1 cellular context compared by ENCODE assay signal in the genomic region with DNA sequence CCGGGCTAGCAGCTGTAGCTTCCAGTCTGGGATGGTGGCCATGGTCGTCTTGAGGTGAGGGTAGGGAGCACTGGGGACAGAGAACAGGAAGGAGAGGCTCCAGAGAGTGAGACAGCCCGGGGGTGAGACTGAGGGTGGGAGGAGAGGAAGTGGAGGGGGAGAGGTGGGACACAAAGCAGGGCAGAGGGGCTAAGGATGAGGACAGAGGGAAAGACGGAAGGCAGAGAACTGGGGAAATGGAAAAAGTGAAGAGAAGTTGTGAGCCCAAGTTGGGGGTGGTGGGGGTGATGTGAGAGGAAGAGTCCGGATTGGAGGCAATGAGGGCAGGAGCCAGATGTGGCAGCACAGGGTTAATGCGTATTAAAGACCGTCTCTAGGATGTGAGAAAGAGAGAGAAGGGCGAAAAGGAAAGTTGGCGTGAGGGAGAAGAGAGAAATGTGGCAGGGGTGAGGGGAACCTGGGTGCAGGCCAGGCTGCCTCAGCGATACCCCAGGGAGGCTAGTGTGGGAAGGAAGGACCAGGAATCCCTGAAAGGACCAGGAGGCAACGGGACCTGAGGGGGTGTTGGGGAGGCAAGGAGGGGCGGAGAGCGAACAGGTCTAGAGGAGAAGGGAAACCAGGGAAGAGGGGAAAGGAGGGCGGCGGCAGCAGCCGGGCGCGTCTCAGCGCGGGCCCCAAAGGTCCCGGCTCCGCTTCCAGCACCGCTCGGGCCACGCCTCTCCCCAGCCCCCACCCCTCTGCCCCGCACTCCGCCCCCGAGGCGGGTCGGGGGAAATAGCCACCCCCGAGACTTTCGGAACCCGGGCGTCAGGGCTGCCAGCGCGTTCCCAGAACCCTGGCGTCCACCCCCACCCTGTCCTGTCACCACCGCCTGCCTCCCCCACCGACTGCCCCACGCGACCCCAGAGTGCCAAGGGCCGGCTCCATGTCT.
TF ChIP-seq lines count a peak whose summit lies in the region.

Gene PPP1R18 (minus strand): TSS at position 669 of the 931 bp plus-strand sequence. CDS start 627 bp downstream, at position 42.

TF ChIP-seq in K562, 482 proteins besides CTCF, POLR2A, EP300 and RAD21 (continued from another document and continues in another):
- TF ChIP-seq THRB (CRISPR knock-in tag; conservative IDR thresholded peaks at IDR 0.05) (peak; percentile 82; the same call in 1 of the 2 replicates), BRD4 (IDR thresholded peaks at IDR 0.05) (no peak), NFXL1 (CRISPR knock-in tag; IDR thresholded peaks at IDR 0.05) (no peak), NR2C1 (IDR thresholded peaks at IDR 0.05) (no peak), NR2C1 (tag; IDR thresholded peaks at IDR 0.05) (no peak), SMAD3 (CRISPR knock-in tag; conservative IDR thresholded peaks at IDR 0.05) (no peak), ARID1B (IDR thresholded peaks at IDR 0.05) (peak; percentile 44), FUS (optimal IDR thresholded peaks at IDR 0.05; ENCODE audit: low read depth, low read length) (no peak), PRDM10 (IDR thresholded peaks at IDR 0.05; ENCODE audit: partially characterized antibody) (peak; percentile 82), HDAC6 (IDR thresholded peaks at IDR 0.05; ENCODE audit: low read depth, low read length) (no peak), TAF15 (IDR thresholded peaks at IDR 0.05; ENCODE audit: low read depth, low read length) (no peak), ZBTB49 (CRISPR knock-in tag; IDR thresholded peaks at IDR 0.05; ENCODE audit: borderline replicate concordance) (no peak), HDGF (IDR thresholded peaks at IDR 0.05) (peak; percentile 99), ZC3H8 (IDR thresholded peaks at IDR 0.05) (no peak), NFE2L1 (tag; IDR thresholded peaks at IDR 0.05; ENCODE audit: borderline replicate concordance, low read depth) (no peak), SIX5 (IDR thresholded peaks at IDR 0.05; ENCODE audit: borderline replicate concordance in 1 of 2, insufficient read depth in 1 of 2, low read depth in 1 of 2, low read length in 2 of 2) (no peak), NR3C1 (CRISPR knock-in tag; IDR thresholded peaks at IDR 0.05) (no peak), ETV5 (CRISPR knock-in tag; IDR thresholded peaks at IDR 0.05; ENCODE audit: low read depth) (no peak), PRPF4 (IDR thresholded peaks at IDR 0.05; ENCODE audit: insufficient read depth, low read depth, low read length, poor library complexity, severe bottlenecking) (no peak), CHD4 (IDR thresholded peaks at IDR 0.05; ENCODE audit: insufficient read depth, insufficient replicate concordance, low read depth, low read length, poor library complexity, severe bottlenecking) (peak; percentile 11), DLX4 (CRISPR knock-in tag; IDR thresholded peaks at IDR 0.05) (no peak), ZFPM2 (CRISPR knock-in tag; IDR thresholded peaks at IDR 0.05) (peak; percentile 54; the same call in 1 of the 2 replicates), EP400 (IDR thresholded peaks at IDR 0.05) (no peak), CCAR2 (IDR thresholded peaks at IDR 0.05; ENCODE audit: low read depth, low read length) (no peak), MXI1 (IDR thresholded peaks at IDR 0.05; ENCODE audit: low read depth, low read length) (peak; percentile 25; the same call in 1 of the 2 replicates), TRIM24 (IDR thresholded peaks at IDR 0.05) (peak in 1 of 2 experiments; percentile 58; a peak in 2 of 4 replicates)
- TF ChIP-seq, protein P1, sequence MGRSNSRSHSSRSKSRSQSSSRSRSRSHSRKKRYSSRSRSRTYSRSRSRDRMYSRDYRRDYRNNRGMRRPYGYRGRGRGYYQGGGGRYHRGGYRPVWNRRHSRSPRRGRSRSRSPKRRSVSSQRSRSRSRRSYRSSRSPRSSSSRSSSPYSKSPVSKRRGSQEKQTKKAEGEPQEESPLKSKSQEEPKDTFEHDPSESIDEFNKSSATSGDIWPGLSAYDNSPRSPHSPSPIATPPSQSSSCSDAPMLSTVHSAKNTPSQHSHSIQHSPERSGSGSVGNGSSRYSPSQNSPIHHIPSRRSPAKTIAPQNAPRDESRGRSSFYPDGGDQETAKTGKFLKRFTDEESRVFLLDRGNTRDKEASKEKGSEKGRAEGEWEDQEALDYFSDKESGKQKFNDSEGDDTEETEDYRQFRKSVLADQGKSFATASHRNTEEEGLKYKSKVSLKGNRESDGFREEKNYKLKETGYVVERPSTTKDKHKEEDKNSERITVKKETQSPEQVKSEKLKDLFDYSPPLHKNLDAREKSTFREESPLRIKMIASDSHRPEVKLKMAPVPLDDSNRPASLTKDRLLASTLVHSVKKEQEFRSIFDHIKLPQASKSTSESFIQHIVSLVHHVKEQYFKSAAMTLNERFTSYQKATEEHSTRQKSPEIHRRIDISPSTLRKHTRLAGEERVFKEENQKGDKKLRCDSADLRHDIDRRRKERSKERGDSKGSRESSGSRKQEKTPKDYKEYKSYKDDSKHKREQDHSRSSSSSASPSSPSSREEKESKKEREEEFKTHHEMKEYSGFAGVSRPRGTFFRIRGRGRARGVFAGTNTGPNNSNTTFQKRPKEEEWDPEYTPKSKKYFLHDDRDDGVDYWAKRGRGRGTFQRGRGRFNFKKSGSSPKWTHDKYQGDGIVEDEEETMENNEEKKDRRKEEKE (IDR thresholded peaks at IDR 0.05; ENCODE audit: borderline replicate concordance in 1 of 2, control insufficient read depth in 1 of 2, low read depth in 2 of 2, low read length in 1 of 2): 0 out of 4 replicates have a peak, but pooled peaks of 1 of the 2 experiments have one; percentile 26
- TF ChIP-seq, protein P2, sequence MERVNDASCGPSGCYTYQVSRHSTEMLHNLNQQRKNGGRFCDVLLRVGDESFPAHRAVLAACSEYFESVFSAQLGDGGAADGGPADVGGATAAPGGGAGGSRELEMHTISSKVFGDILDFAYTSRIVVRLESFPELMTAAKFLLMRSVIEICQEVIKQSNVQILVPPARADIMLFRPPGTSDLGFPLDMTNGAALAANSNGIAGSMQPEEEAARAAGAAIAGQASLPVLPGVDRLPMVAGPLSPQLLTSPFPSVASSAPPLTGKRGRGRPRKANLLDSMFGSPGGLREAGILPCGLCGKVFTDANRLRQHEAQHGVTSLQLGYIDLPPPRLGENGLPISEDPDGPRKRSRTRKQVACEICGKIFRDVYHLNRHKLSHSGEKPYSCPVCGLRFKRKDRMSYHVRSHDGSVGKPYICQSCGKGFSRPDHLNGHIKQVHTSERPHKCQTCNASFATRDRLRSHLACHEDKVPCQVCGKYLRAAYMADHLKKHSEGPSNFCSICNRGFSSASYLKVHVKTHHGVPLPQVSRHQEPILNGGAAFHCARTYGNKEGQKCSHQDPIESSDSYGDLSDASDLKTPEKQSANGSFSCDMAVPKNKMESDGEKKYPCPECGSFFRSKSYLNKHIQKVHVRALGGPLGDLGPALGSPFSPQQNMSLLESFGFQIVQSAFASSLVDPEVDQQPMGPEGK (CRISPR knock-in tag; IDR thresholded peaks at IDR 0.05; ENCODE audit: borderline replicate concordance): no peak
- TF ChIP-seq, protein P3, sequence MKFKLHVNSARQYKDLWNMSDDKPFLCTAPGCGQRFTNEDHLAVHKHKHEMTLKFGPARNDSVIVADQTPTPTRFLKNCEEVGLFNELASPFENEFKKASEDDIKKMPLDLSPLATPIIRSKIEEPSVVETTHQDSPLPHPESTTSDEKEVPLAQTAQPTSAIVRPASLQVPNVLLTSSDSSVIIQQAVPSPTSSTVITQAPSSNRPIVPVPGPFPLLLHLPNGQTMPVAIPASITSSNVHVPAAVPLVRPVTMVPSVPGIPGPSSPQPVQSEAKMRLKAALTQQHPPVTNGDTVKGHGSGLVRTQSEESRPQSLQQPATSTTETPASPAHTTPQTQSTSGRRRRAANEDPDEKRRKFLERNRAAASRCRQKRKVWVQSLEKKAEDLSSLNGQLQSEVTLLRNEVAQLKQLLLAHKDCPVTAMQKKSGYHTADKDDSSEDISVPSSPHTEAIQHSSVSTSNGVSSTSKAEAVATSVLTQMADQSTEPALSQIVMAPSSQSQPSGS (CRISPR knock-in tag; IDR thresholded peaks at IDR 0.05): no peak
- TF ChIP-seq, protein P4, sequence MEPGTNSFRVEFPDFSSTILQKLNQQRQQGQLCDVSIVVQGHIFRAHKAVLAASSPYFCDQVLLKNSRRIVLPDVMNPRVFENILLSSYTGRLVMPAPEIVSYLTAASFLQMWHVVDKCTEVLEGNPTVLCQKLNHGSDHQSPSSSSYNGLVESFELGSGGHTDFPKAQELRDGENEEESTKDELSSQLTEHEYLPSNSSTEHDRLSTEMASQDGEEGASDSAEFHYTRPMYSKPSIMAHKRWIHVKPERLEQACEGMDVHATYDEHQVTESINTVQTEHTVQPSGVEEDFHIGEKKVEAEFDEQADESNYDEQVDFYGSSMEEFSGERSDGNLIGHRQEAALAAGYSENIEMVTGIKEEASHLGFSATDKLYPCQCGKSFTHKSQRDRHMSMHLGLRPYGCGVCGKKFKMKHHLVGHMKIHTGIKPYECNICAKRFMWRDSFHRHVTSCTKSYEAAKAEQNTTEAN (CRISPR knock-in tag; IDR thresholded peaks at IDR 0.05): no peak; the same call in 1 of the 2 replicates
